ENCODE assay signal across 20 cellular contexts in the genomic region with DNA sequence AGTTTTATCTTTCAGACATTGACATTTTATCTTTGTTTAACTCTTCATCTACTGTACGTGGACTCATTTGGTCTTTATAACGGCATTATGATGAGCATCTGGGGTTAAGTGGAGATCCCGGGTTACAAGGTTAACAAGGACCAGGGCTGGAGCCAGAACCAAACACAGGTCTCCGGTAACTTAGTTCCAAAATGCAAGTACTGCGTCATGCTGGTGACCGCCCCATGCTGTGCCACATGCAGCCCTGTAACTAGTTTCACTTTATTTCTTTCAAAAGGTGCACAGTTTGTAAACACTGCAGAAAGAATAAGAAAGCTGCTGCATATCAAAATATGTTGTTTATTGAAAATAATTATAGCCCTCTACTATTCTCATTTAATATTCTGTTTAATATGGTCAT. TPM values are rescaled to one million over a fixed set of nuclear protein-coding genes. Genes with fewer than 3 reads are reported as not detected.
"Had no signal": no experiment of that assay in that cellular context is flagged by ENCODE, and none has a peak within 500 bp of the region (broad histone marks: within the 10 kb centered on the region; RNA-seq: fewer than 3 reads in every experiment).

No MANE protein-coding gene starts in this region.

- H3K4me3 ChIP-seq: MG63, SJCRH30 had no signal

- H3K36me3 ChIP-seq: MG63, SJCRH30 had no signal

- H3K4me1 ChIP-seq: SJCRH30 had no signal

- DNase-seq: IMR-90, Karpas-422, KG1, MG63, NCI-H1092, NCI-H1436, NCI-H187, NCI-H2029, NCI-H2171 treated with DMSO at 0.1 percent for 48 hours, NCI-H345, NCI-H446 treated with DMSO at 0.1 percent for 48 hours, NCI-H510A treated with DMSO at 0.1 percent for 48 hours, NCI-H526, NCI-H748 treated with DMSO at 0.1 percent for 48 hours, SHP77 treated with DMSO at 0.1 percent for 48 hours, SJCRH30 had no signal

- H3K27ac ChIP-seq: RWPE1, SJCRH30 had no signal

- ATAC-seq: HepG2, SK-N-SH treated with all-trans-retinoic acid at 6 μM for 48 hours had no signal

RNA-seq across cellular contexts. Expression of a gene that starts 3.1 kb away (rescaled TPM):
- total RNA-seq: HepG2, HT1080, IMR-90, SJCRH30 had no signal
- polyA plus RNA-seq: HepG2, IMR-90 had no signal
